1 cellular context compared by ENCODE assay signal in genomic region chr11:18526521-18527296, GRCh38.
TF ChIP-seq lines count a peak whose summit lies in the region.

Gene TSG101 (minus strand): TSS chr11:18526942. CDS start chr11:18526816, 126 bp downstream.

TF ChIP-seq in WTC11, 78 proteins besides CTCF, POLR2A, EP300 and RAD21 (continued from another document):
- TF ChIP-seq ZNF281 (CRISPR knock-in tag; IDR thresholded peaks at IDR 0.05): peak; percentile 32; the same call in 1 of the 2 replicates
- TF ChIP-seq ZNF317 (CRISPR knock-in tag; IDR thresholded peaks at IDR 0.05; ENCODE audit: borderline replicate concordance, low read depth): 0 out of 2 replicates have a peak, but pooled peaks have one; percentile 11
- TF ChIP-seq PRDM15 (CRISPR knock-in tag; IDR thresholded peaks at IDR 0.05): 0 out of 2 replicates have a peak, but pooled peaks have one; percentile 24
- TF ChIP-seq E2F1 (CRISPR knock-in tag; IDR thresholded peaks at IDR 0.05): peak; percentile 22; the same call in 1 of the 2 replicates
- TF ChIP-seq TEAD1 (CRISPR knock-in tag; IDR thresholded peaks at IDR 0.05): peak; percentile 74
- no peak for TF ChIP-seq ATF3 (CRISPR knock-in tag; conservative IDR thresholded peaks at IDR 0.05)
- no peak for TF ChIP-seq NFYB (CRISPR knock-in tag; conservative IDR thresholded peaks at IDR 0.05; ENCODE audit: low read depth)
